1 cellular context compared by ENCODE assay signal in the genomic region with DNA sequence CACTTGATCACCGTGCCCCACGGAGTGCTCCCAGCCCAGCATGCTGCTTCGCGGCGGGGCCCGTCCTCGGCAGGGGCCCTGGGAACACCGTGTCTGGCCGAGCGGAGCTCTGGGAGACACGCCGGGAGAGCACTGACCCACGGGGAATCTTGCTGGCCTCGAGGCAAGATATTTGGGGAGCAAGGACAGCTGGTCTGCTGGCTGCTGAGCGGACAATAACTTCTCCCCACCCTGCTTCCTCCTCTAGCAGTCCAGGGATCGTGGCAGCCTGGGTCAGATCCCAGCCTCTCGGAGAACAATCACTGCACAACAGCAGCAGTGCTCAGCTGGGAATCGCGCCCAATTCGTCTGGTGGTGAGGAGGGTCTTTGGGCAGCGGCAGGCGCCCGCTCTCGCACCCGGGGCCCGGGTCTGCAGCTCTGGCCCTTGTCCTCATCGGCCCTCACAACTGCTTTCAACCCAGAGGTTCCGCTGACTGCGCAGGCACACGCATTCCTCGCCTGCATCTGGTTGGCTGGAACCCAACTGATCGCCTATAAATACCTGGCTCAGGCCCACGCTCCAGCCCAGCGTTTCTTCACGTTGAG.
TF ChIP-seq lines count a peak whose summit lies in the region.

No MANE protein-coding gene starts in this region.

TF ChIP-seq in SK-N-SH, 30 proteins besides CTCF, POLR2A, EP300 and RAD21 (continued from another document):
- TF ChIP-seq, protein P1, sequence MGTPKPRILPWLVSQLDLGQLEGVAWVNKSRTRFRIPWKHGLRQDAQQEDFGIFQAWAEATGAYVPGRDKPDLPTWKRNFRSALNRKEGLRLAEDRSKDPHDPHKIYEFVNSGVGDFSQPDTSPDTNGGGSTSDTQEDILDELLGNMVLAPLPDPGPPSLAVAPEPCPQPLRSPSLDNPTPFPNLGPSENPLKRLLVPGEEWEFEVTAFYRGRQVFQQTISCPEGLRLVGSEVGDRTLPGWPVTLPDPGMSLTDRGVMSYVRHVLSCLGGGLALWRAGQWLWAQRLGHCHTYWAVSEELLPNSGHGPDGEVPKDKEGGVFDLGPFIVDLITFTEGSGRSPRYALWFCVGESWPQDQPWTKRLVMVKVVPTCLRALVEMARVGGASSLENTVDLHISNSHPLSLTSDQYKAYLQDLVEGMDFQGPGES (IDR thresholded peaks at IDR 0.05; ENCODE audit: low read depth, low read length): no peak
